ENCODE assay signal across 9 cellular contexts in genomic region chr5:10233505-10233904, GRCh38. TPM values are rescaled to one million over a fixed set of nuclear protein-coding genes. Genes with fewer than 3 reads are reported as not detected.
A peak's percentile ranks its signal among the peaks of the same experiment; 100 is the strongest.
DNase-seq lines count a peak whose midpoint lies in the region; TF ChIP-seq lines count a peak whose summit lies in the region.
"Had no signal": no experiment of that assay in that cellular context is flagged by ENCODE, and none has a peak within 500 bp of the region (broad histone marks: within the 10 kb centered on the region; RNA-seq: fewer than 3 reads in every experiment).

No MANE protein-coding gene starts in this region.

- H3K27ac ChIP-seq in coronary artery, result no peak overlapping the region
- H3K27ac ChIP-seq: Peyer's patch had no signal

- TF ChIP-seq CTCF in astrocyte of the spinal cord (IDR thresholded peaks at IDR 0.05; ENCODE audit: low read depth, low read length) (peak; percentile 19), coronary artery (IDR thresholded peaks at IDR 0.05) (no peak)

- peak; percentile 63 for DNase-seq in D341Med (ENCODE audit: low spot score)
- DNase-seq in LoVo (ENCODE audit: low spot score), result peak; percentile 82
- peak; percentile 95 for DNase-seq in astrocyte of the spinal cord (ENCODE audit: low read depth, low spot score)
- peak; percentile 77 for DNase-seq in myocyte (ENCODE audit: low read depth)
- no peak for DNase-seq in activated CD4-positive, alpha-beta T cell treated with anti-CD3 and anti-CD28 coated beads, Interleukin-2, amount 50 U/mL, for 4 hours
- no peak for DNase-seq in activated CD4-positive, alpha-beta T cell treated with anti-CD3 and anti-CD28 coated beads, Interleukin-2, amount 50 U/mL, for 48 hours
- no peak for DNase-seq in NOMO-1 treated with DMSO at 0.1 percent for 48 hours (lab: John Stamatoyannopoulos, UW; ENCODE audit: unreplicated experiment)
- no peak for DNase-seq in coronary artery (ENCODE audit: low spot score)
- DNase-seq: Peyer's patch had no signal

- in situ Hi-C loops in astrocyte of the spinal cord (cut with HindIII; ENCODE audit: low sequenced_read_pairs), result no loop called here

- H3K4me3 ChIP-seq in astrocyte of the spinal cord (ENCODE audit: low read depth, low read length), result no peak overlapping the region
- H3K4me3 ChIP-seq in coronary artery, result no peak overlapping the region
- H3K4me3 ChIP-seq: Peyer's patch had no signal

RNA-seq across cellular contexts. Expression of gene ATPSCKMT, which starts 16.2 kb away (rescaled TPM):
- total RNA-seq in myocyte, result 31.4 and 32.8 TPM in 2 replicates
- 17.3 TPM for polyA plus RNA-seq in myocyte (2012)

RNA-seq across cellular contexts. Expression of gene CCT5, which starts 16.6 kb away (rescaled TPM):
- 340 and 378 TPM in 2 replicates for total RNA-seq in myocyte
- polyA plus RNA-seq in myocyte (2012), result 222 TPM

Comparison
In these comparisons a context has a peak if more than half of its experiments do, and no peak if none do; other contexts are left out.
1. DNase-seq: peak in D341Med (single experiment), LoVo (single experiment), astrocyte of the spinal cord (single experiment) and myocyte (single experiment); none in activated CD4-positive, alpha-beta T cell treated with anti-CD3 and anti-CD28 coated beads, Interleukin-2, amount 50 U/mL, for 4 hours (0 of 2), activated CD4-positive, alpha-beta T cell treated with anti-CD3 and anti-CD28 coated beads, Interleukin-2, amount 50 U/mL, for 48 hours (0 of 2), NOMO-1 treated with DMSO at 0.1 percent for 48 hours (single experiment) and coronary artery (single experiment).